ENCODE assay signal across 18 cellular contexts in genomic region chr6:6393069-6393529, GRCh38.
DNase-seq lines count a peak whose midpoint lies in the region; ATAC-seq and TF ChIP-seq lines count a peak whose summit lies in the region.
"Had no signal": no experiment of that assay in that cellular context is flagged by ENCODE, and none has a peak within 500 bp of the region (broad histone marks: within the 10 kb centered on the region; RNA-seq: fewer than 3 reads in every experiment).

No MANE protein-coding gene starts in this region.

- no peak overlapping the region for H3K27ac ChIP-seq in caudate nucleus (ENCODE audit: low read depth, low read length)
- H3K27ac ChIP-seq: colonic mucosa, esophagus squamous epithelium, KMS-11, testis had no signal

- peak overlapping the region; percentile 85 for H3K27ac Mint-ChIP-seq in activated B cell treated with CpG ODN at 0.5 μM for 24 hours
- H3K27ac Mint-ChIP-seq: activated CD4-positive, alpha-beta T cell treated with anti-CD3 and anti-CD28 coated beads for 36 hours; activated T-cell treated with anti-CD3 and anti-CD28 coated beads, Interleukin-2, amount 50 U/mL, for 72 hours had no signal

- POLR2A ChIA-PET in activated B cell treated with CpG ODN at 0.5 μM for 24 hours (lab: Charles Lee), result interaction anchor here (0.6 to 5.6 kb wide), 6 partner anchors 10 to 468 kb away, joined by 4 to 149 read pairs (median 11); no protein-coding TSS in a partner anchor

- ATAC-seq in GM18873 (IDR thresholded peaks at IDR 0.05; ENCODE audit: low FRiP score, unreplicated experiment), result peak; percentile 26
- peak; percentile 21 for ATAC-seq in GM21723 (IDR thresholded peaks at IDR 0.05; ENCODE audit: unreplicated experiment)
- peak; percentile 1 for ATAC-seq in HG03103 (IDR thresholded peaks at IDR 0.05; ENCODE audit: low read depth, unreplicated experiment)
- ATAC-seq in activated B cell treated with CpG ODN at 0.5 μM for 24 hours (ENCODE audit: low read depth), result no peak
- ATAC-seq: activated CD4-positive, alpha-beta T cell treated with anti-CD3 and anti-CD28 coated beads for 36 hours; activated T-cell treated with anti-CD3 and anti-CD28 coated beads, Interleukin-2, amount 50 U/mL, for 72 hours had no signal

- H3K4me1 Mint-ChIP-seq in activated B cell treated with CpG ODN at 0.5 μM for 24 hours, result peaks cover 59% of the 10 kb centered on the region
- H3K4me1 Mint-ChIP-seq: activated CD4-positive, alpha-beta T cell treated with anti-CD3 and anti-CD28 coated beads for 36 hours; neural crest cell had no signal

- H3K4me3 Mint-ChIP-seq in activated B cell treated with CpG ODN at 0.5 μM for 24 hours, result peak overlapping the region; percentile 75
- H3K4me3 Mint-ChIP-seq: activated CD4-positive, alpha-beta T cell treated with anti-CD3 and anti-CD28 coated beads for 36 hours; activated T-cell treated with anti-CD3 and anti-CD28 coated beads, Interleukin-2, amount 50 U/mL, for 72 hours; neural crest cell had no signal

- DNase-seq in activated B cell treated with CpG ODN at 0.5 μM for 24 hours (no peak), caudate nucleus (lab: John Stamatoyannopoulos, UW) (no peak), T-helper 1 cell (no peak)
- DNase-seq in activated CD4-positive, alpha-beta T cell treated with anti-CD3 and anti-CD28 coated beads for 48 hours, result no peak
- no peak for DNase-seq in activated CD4-positive, CD25-positive, alpha-beta regulatory T cell (lab: John Stamatoyannopoulos, UW)
- DNase-seq: activated CD4-positive, alpha-beta T cell treated with anti-CD3 and anti-CD28 coated beads for 36 hours; activated T-cell treated with anti-CD3 and anti-CD28 coated beads, Interleukin-2, amount 50 U/mL, for 72 hours; amniotic stem cell; colonic mucosa; esophagus squamous epithelium; hypothalamus; NCI-H2029; testis had no signal

- H3K27me3 Mint-ChIP-seq in activated B cell treated with CpG ODN at 0.5 μM for 24 hours, result peaks cover 3% of the 10 kb centered on the region

- H3K36me3 Mint-ChIP-seq in activated B cell treated with CpG ODN at 0.5 μM for 24 hours (ENCODE audit: low read depth), result no peaks in the 10 kb centered on the region

- intact Hi-C loops in activated B cell treated with CpG ODN at 0.5 μM for 24 hours (cut with micrococcal nuclease), result loop anchor here (1.0 to 5.0 kb wide), 4 partner anchors 99 to 671 kb away; no protein-coding TSS in a partner anchor

- CTCF ChIA-PET in activated B cell treated with CpG ODN at 0.5 μM for 24 hours (lab: Charles Lee), result interaction anchor here (0.8 to 3.3 kb wide), 2 partner anchors 61 to 73 kb away, joined by 3 to 15 read pairs; partner anchors contain the start of gene F13A1

- TF ChIP-seq CTCF in activated B cell treated with CpG ODN at 0.5 μM for 24 hours (IDR thresholded peaks at IDR 0.05), result no peak

- no peaks in the 10 kb centered on the region for H3K9me3 Mint-ChIP-seq in activated B cell treated with CpG ODN at 0.5 μM for 24 hours
- H3K9me3 Mint-ChIP-seq: activated T-cell treated with anti-CD3 and anti-CD28 coated beads, Interleukin-2, amount 50 U/mL, for 72 hours; neural crest cell had no signal
